In the genomic region with DNA sequence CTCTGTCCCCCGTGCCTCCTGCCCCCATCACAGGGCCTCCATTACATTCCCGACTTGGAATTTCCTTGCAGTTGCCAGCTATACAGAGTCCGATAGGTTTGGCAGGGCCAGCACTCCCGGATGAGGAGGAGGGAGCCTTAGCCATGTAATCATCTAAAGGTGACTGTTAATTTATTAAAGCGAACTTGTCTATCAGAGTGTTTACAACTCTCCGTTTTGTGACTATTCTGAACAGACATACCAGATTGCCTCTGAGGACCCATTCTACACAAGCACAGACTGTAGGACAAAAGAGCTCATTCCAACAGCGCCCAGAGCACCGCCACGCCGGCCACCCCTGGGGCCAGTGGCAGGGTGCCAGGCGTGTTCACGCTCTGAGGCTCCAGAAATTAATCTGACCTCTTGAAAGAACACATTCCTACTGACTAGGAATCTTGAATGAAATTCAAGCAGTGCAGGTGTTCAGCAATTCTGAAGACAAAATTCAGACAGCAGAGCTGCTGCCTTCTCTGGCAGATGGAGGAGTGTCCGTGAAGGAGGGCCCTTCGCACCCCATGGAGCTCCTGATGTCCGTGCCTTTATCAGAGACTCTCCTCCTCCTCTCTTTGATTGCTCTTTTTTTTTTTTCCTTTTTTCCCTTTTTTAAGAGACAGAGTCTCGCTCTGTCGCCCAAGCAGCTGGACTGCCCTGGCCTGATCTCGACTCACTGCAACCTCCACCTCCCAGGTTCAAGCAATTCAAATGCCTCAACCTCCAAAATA, we compare ENCODE assay signal across 8 cellular contexts. TPM values are rescaled to one million over a fixed set of nuclear protein-coding genes. Genes with fewer than 3 reads are reported as not detected.
A peak's percentile ranks its signal among the peaks of the same experiment; 100 is the strongest.
DNase-seq lines count a peak whose midpoint lies in the region; ATAC-seq and FAIRE-seq lines count a peak whose summit lies in the region.

No MANE protein-coding gene starts in this region.

- no peak overlapping the region for H3K4me3 Mint-ChIP-seq in activated CD4-positive, alpha-beta T cell treated with anti-CD3 and anti-CD28 coated beads, Interleukin-2, amount 10 ng/mL, durations not matched to agents 24 days and 14 days

- DNase-seq in DMS 273 treated with DMSO at 0.1 percent for 48 hours (lab: John Stamatoyannopoulos, UW) (peak; percentile 20), RCC 7860 (ENCODE audit: low spot score) (peak; percentile 79), fibroblast of the conjunctiva (ENCODE audit: low read depth) (peak; percentile 12), pulmonary artery endothelial cell (ENCODE audit: low read depth, low spot score) (peak; percentile 17)
- no peak for DNase-seq in activated CD4-positive, CD25-positive, alpha-beta regulatory T cell treated with anti-CD3 and anti-CD28 coated beads, Interleukin-2, amount 50 U/mL, for 72 hours
- DNase-seq in activated CD4-positive, alpha-beta T cell treated with anti-CD3 and anti-CD28 coated beads, Interleukin-2, amount 10 ng/mL, durations not matched to agents 24 days and 14 days = no peak

- FAIRE-seq in RCC 7860 (lab: Jason Lieb, UNC) = peak; percentile 88

- ATAC-seq in HG03469 (IDR thresholded peaks at IDR 0.05; ENCODE audit: unreplicated experiment) (no peak), GM21526 (IDR thresholded peaks at IDR 0.05; ENCODE audit: low FRiP score, unreplicated experiment) (no peak)

- peaks cover 3% of the 10 kb centered on the region for H3K27me3 Mint-ChIP-seq in activated CD4-positive, alpha-beta T cell treated with anti-CD3 and anti-CD28 coated beads, Interleukin-2, amount 10 ng/mL, durations not matched to agents 24 days and 14 days

- no peaks in the 10 kb centered on the region for H3K36me3 Mint-ChIP-seq in activated CD4-positive, alpha-beta T cell treated with anti-CD3 and anti-CD28 coated beads, Interleukin-2, amount 10 ng/mL, durations not matched to agents 24 days and 14 days (ENCODE audit: low read depth)

- no peak overlapping the region for H3K27ac Mint-ChIP-seq in activated CD4-positive, alpha-beta T cell treated with anti-CD3 and anti-CD28 coated beads, Interleukin-2, amount 10 ng/mL, durations not matched to agents 24 days and 14 days

- H3K9me3 Mint-ChIP-seq in activated CD4-positive, alpha-beta T cell treated with anti-CD3 and anti-CD28 coated beads, Interleukin-2, amount 10 ng/mL, durations not matched to agents 24 days and 14 days = no peaks in the 10 kb centered on the region

- H3K4me1 Mint-ChIP-seq in activated CD4-positive, alpha-beta T cell treated with anti-CD3 and anti-CD28 coated beads, Interleukin-2, amount 10 ng/mL, durations not matched to agents 24 days and 14 days = no peaks in the 10 kb centered on the region

- intact Hi-C loops in activated CD4-positive, alpha-beta T cell treated with anti-CD3 and anti-CD28 coated beads, Interleukin-2, amount 10 ng/mL, durations not matched to agents 24 days and 14 days (cut with micrococcal nuclease) = no loop called here

RNA-seq across cellular contexts. Expression of gene RALBP1, which starts 58.1 kb away (rescaled TPM):
- total RNA-seq in pulmonary artery endothelial cell = 68.2 and 118 TPM in 2 replicates
- total RNA-seq in activated CD4-positive, alpha-beta T cell treated with anti-CD3 and anti-CD28 coated beads, Interleukin-2, amount 10 ng/mL, durations not matched to agents 24 days and 14 days = 38.9 and 41.3 TPM in 2 replicates

Comparison
In these comparisons a context has a peak if more than half of its experiments do, and no peak if none do; other contexts are left out.
1. DNase-seq: peak in DMS 273 treated with DMSO at 0.1 percent for 48 hours (single experiment), RCC 7860 (single experiment), fibroblast of the conjunctiva (single experiment) and pulmonary artery endothelial cell (single experiment); none in activated CD4-positive, CD25-positive, alpha-beta regulatory T cell treated with anti-CD3 and anti-CD28 coated beads, Interleukin-2, amount 50 U/mL, for 72 hours (single experiment) and activated CD4-positive, alpha-beta T cell treated with anti-CD3 and anti-CD28 coated beads, Interleukin-2, amount 10 ng/mL, durations not matched to agents 24 days and 14 days (single experiment).